8 cellular contexts compared by ENCODE assay signal in the genomic region with DNA sequence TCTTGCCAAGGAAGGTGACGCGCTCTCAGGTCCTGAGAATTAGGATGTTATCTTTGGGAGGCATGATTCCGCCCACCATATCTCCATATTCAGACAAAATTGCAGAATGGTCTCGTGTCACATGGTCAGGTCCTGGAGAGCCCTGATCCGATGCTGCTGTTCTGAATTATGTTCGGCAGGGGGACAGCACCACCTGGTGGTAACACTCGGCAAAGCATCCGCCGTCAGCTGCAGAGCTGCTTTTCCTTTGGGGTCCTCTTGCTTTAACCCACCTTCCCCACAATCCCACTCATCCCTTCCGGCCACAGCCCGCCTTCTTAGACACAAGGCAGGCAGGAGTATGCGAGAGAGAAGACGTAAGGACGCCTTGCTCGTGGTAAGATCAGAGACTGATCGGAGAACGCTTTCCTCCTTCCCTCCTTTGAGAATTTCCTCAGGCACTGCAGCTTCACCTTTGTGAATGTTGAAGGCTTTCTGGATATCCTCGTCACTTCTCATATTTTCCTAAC.
A peak's percentile ranks its signal among the peaks of the same experiment; 100 is the strongest.
DNase-seq lines count a peak whose midpoint lies in the region; ATAC-seq and TF ChIP-seq lines count a peak whose summit lies in the region.

No MANE protein-coding gene starts in this region.

- H3K9ac ChIP-seq in SU-DHL-6 (ENCODE audit: low read length) (no peak overlapping the region), rectal smooth muscle tissue (ENCODE audit: low read length) (no peak overlapping the region)

- DNase-seq in Kasumi-1 (lab: John Stamatoyannopoulos, UW) (peak; percentile 65 to 71), left ventricle myocardium inferior (peak; percentile 58)
- peak; percentile 38 for DNase-seq in activated naive CD8-positive, alpha-beta T cell treated with anti-CD3 and anti-CD28 coated beads, Interleukin-2, amount 50 U/mL, for 16 hours (ENCODE audit: low read depth, low spot score)

- H4K20me1 ChIP-seq in DOHH2 (ENCODE audit: control insufficient read depth, insufficient read depth, low read depth, low read length): no peaks in the 10 kb centered on the region
- H4K20me1 ChIP-seq in SU-DHL-6 (ENCODE audit: low read depth, low read length): no peaks in the 10 kb centered on the region

- H3K27ac ChIP-seq in DOHH2 (ENCODE audit: low read depth, low read length) (no peak overlapping the region), SU-DHL-6 (ENCODE audit: low read depth, low read length) (no peak overlapping the region), left ventricle myocardium inferior (replicated peaks) (no peak overlapping the region), rectal smooth muscle tissue (ENCODE audit: low read depth, low read length) (no peak overlapping the region)

- no peak overlapping the region for H2AFZ ChIP-seq in SU-DHL-6 (ENCODE audit: low read depth, low read length, severe bottlenecking)

- intact Hi-C loops in left ventricle myocardium inferior (cut with micrococcal nuclease): no loop called here

- H3K79me2 ChIP-seq in DOHH2 (ENCODE audit: control insufficient read depth, low read length) (no peaks in the 10 kb centered on the region), SU-DHL-6 (ENCODE audit: insufficient read depth, low read length) (no peaks in the 10 kb centered on the region)

- H3K9me3 ChIP-seq in DOHH2 (ENCODE audit: control insufficient read depth, insufficient read depth, low read length): no peaks in the 10 kb centered on the region
- H3K9me3 ChIP-seq in SU-DHL-6 (ENCODE audit: insufficient read depth, low read length): no peaks in the 10 kb centered on the region
- no peaks in the 10 kb centered on the region for H3K9me3 ChIP-seq in left ventricle myocardium inferior (replicated peaks)

- no peak overlapping the region for H3K4me3 ChIP-seq in DOHH2 (ENCODE audit: low read length)
- H3K4me3 ChIP-seq in SU-DHL-6 (ENCODE audit: insufficient read depth, low read length, poor library complexity, severe bottlenecking): no peak overlapping the region
- H3K4me3 ChIP-seq in left ventricle myocardium inferior: no peak overlapping the region
- peak overlapping the region; percentile 16 for H3K4me3 ChIP-seq in rectal smooth muscle tissue (ENCODE audit: low read length)

- ATAC-seq in GM21717 (IDR thresholded peaks at IDR 0.05; ENCODE audit: unreplicated experiment) (peak; percentile 79), GM18873 (IDR thresholded peaks at IDR 0.05; ENCODE audit: low FRiP score, unreplicated experiment) (no peak)

- H3K4me2 ChIP-seq in DOHH2 (ENCODE audit: low read length): peak overlapping the region; percentile 37
- no peak overlapping the region for H3K4me2 ChIP-seq in SU-DHL-6 (ENCODE audit: low read depth, low read length, poor library complexity, severe bottlenecking)

- H3K36me3 ChIP-seq in DOHH2 (ENCODE audit: control insufficient read depth, low read length): no peaks in the 10 kb centered on the region
- H3K36me3 ChIP-seq in SU-DHL-6 (ENCODE audit: low read length): no peaks in the 10 kb centered on the region
- no peaks in the 10 kb centered on the region for H3K36me3 ChIP-seq in left ventricle myocardium inferior
- no peaks in the 10 kb centered on the region for H3K36me3 ChIP-seq in rectal smooth muscle tissue (ENCODE audit: control insufficient read depth, insufficient read depth, low read length)

- H3K4me1 ChIP-seq in DOHH2 (ENCODE audit: control insufficient read depth, low read length): peaks cover 12% of the 10 kb centered on the region
- H3K4me1 ChIP-seq in left ventricle myocardium inferior: peaks cover 7% of the 10 kb centered on the region
- no peaks in the 10 kb centered on the region for H3K4me1 ChIP-seq in rectal smooth muscle tissue (ENCODE audit: control insufficient read depth, insufficient read depth, low read length)

- H3F3A ChIP-seq in DOHH2 (ENCODE audit: control insufficient read depth, insufficient read depth) (no peaks in the 10 kb centered on the region), SU-DHL-6 (ENCODE audit: insufficient read depth) (no peaks in the 10 kb centered on the region)

- H3K27me3 ChIP-seq in DOHH2 (ENCODE audit: control insufficient read depth, low read length) (peaks cover 31% of the 10 kb centered on the region), SU-DHL-6 (ENCODE audit: low read length) (no peaks in the 10 kb centered on the region), left ventricle myocardium inferior (ENCODE audit: low read depth) (peaks cover 45% of the 10 kb centered on the region), rectal smooth muscle tissue (ENCODE audit: control insufficient read depth, insufficient read depth, low read length) (no peaks in the 10 kb centered on the region)

- TF ChIP-seq CTCF in DOHH2 (IDR thresholded peaks at IDR 0.05; ENCODE audit: low read depth, low read length, poor library complexity, severe bottlenecking) (peak; percentile 100), SU-DHL-6 (IDR thresholded peaks at IDR 0.05; ENCODE audit: insufficient read depth, low read length, poor library complexity, severe bottlenecking) (peak; percentile 71), left ventricle myocardium inferior (IDR thresholded peaks at IDR 0.05; ENCODE audit: borderline replicate concordance) (peak; percentile 95)

- no peaks in the 10 kb centered on the region for H3K9me2 ChIP-seq in DOHH2 (replicated peaks; ENCODE audit: control insufficient read depth, low read length)
- H3K9me2 ChIP-seq in SU-DHL-6 (replicated peaks; ENCODE audit: insufficient read depth, low read length): no peaks in the 10 kb centered on the region
